Comparison of ENCODE assay signal across 3 cellular contexts in the genomic region with DNA sequence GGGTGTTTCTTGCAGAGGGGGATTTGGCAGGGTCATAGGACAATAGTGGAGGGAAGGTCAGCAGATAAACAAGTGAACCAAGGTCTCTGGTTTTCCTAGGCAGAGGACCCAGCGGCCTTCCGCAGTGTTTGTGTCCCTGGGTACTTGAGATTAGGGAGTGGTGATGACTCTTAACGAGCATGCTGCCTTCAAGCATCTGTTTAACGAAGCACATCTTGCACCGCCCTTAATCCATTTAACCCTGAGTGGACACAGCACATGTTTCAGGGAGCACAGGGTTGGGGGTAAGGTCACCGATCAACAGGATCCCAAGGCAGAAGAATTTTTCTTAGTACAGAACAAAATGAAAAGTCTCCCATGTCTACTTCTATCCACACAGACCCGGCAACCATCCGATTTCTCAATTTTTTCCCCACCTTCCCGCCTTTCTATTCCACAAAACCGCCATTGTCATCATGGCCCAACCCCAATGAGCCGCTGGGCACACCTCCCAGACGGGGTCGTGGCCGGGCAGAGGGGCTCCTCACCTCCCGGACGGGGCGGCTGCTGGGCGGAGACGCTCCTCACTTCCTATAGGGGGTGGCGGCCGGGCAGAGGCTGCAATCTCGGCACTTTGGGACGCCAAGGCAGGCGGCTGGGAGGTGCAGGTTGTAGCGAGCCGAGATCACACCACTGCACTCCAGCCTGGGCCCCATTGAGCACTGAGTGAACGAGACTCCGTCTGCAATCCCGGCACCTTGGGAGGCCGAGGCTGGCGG. TPM values are rescaled to one million over a fixed set of nuclear protein-coding genes. Genes with fewer than 3 reads are reported as not detected.
"Had no signal": no experiment of that assay in that cellular context is flagged by ENCODE, and none has a peak within 500 bp of the region (broad histone marks: within the 10 kb centered on the region; RNA-seq: fewer than 3 reads in every experiment).

No MANE protein-coding gene starts in this region.

RNA-seq across cellular contexts. Expression of a gene that starts 35.1 kb away (rescaled TPM):
- total RNA-seq: PC-9, Right ventricle myocardium superior, RPMI7951 had no signal
